8 cellular contexts compared by ENCODE assay signal in genomic region chr2:237691200-237691907, GRCh38.
DNase-seq lines count a peak whose midpoint lies in the region; ATAC-seq and TF ChIP-seq lines count a peak whose summit lies in the region.

No MANE protein-coding gene starts in this region.

- no peak overlapping the region for H2AFZ ChIP-seq in mesenchymal stem cell (ENCODE audit: low read depth, low read length)

- peak overlapping the region in 1 of 2 experiments; percentile 68 for H3K14ac ChIP-seq in mesenchymal stem cell (ENCODE audit: low read length in 2 of 2)

- H2AK5ac ChIP-seq in mesenchymal stem cell (ENCODE audit: low read length, severe bottlenecking): no peak overlapping the region

- POLR2A ChIA-PET in HEK293 (lab: Yijun Ruan, JAX): interaction anchor here (1.8 to 3.2 kb wide), 2 partner anchors 10 to 28 kb away, joined by 4 to 17 read pairs; no protein-coding TSS in a partner anchor

- H4K8ac ChIP-seq in mesenchymal stem cell (ENCODE audit: low read length): peak overlapping the region; percentile 94

- peak overlapping the region in 1 of 2 experiments; percentile 28 for H3K23ac ChIP-seq in mesenchymal stem cell (ENCODE audit: low read length in 2 of 2)

- peak overlapping the region; percentile 82 to 98 for H3K18ac ChIP-seq in mesenchymal stem cell (ENCODE audit: low read depth in 1 of 2, low read length in 2 of 2)

- H3K9me3 ChIP-seq in HEK293 (ENCODE audit: control insufficient read depth, insufficient read depth, low read depth, low read length): no peaks in the 10 kb centered on the region
- no peaks in the 10 kb centered on the region for H3K9me3 ChIP-seq in mesenchymal stem cell (ENCODE audit: control insufficient read depth, low read length)
- H3K9me3 ChIP-seq in upper lobe of left lung: no peaks in the 10 kb centered on the region

- peak overlapping the region; percentile 92 for H3K4me2 ChIP-seq in mesenchymal stem cell (ENCODE audit: low read length, poor library complexity, severe bottlenecking)

- no peak overlapping the region for H2BK5ac ChIP-seq in mesenchymal stem cell (ENCODE audit: low read depth, low read length, poor library complexity, severe bottlenecking)

- H3K9ac ChIP-seq in mesenchymal stem cell (ENCODE audit: low read length): peak overlapping the region; percentile 56

- peak overlapping the region; percentile 87 for H2BK120ac ChIP-seq in mesenchymal stem cell (ENCODE audit: low read depth, low read length)

- H3K4ac ChIP-seq in mesenchymal stem cell (ENCODE audit: low read depth in 1 of 2, low read length in 2 of 2): peak overlapping the region; percentile 8 to 89

- CTCF ChIA-PET in HEK293 (lab: Yijun Ruan, JAX): interaction anchor here (0.6 to 1.3 kb wide), 3 partner anchors 17 to 159 kb away, joined by 3 to 5 read pairs (median 4); no protein-coding TSS in a partner anchor

- peak; percentile 38; the same call in 1 of the 2 replicates for TF ChIP-seq CTCF in HEK293 (tag by site-specific recombination; IDR thresholded peaks at IDR 0.05)
- TF ChIP-seq CTCF in upper lobe of left lung (IDR thresholded peaks at IDR 0.05): peak in 2 of 6 experiments; percentile 4 to 9

- H3K27ac ChIP-seq in HEK293 (ENCODE audit: extremely low read depth, low read depth, low read length) (peak overlapping the region; percentile 44; the same call in 1 of the 2 replicates), caudate nucleus (ENCODE audit: low read depth, low read length) (peak overlapping the region; percentile 88), mesenchymal stem cell (ENCODE audit: low read length, poor library complexity, severe bottlenecking) (no peak overlapping the region), upper lobe of left lung (peak overlapping the region; percentile 95 to 99 (median 98))

- TF ChIP-seq EP300 in upper lobe of left lung (IDR thresholded peaks at IDR 0.05): no peak

- peak; percentile 48 for DNase-seq in NCI-H2227 (lab: John Stamatoyannopoulos, UW; ENCODE audit: unreplicated experiment)
- DNase-seq in caudate nucleus (lab: John Stamatoyannopoulos, UW): peak in 1 of 61 donors; percentile 59
- peak; percentile 57 for DNase-seq in mesenchymal stem cell
- DNase-seq in upper lobe of left lung: peak in 1 of 2 donors; percentile 92
- DNase-seq in glomerular visceral epithelial cell (ENCODE audit: extremely low spot score): no peak
- DNase-seq in cerebellar nuclear complex (lab: John Stamatoyannopoulos, UW): no peak

- under 1% methylated on average over 49 of the region's 70 CpGs for WGBS in mesenchymal stem cell
- WGBS in upper lobe of left lung, 2 donors: 30 to 39% methylated on average over 9 to 22 of the region's 70 CpGs

- H3K4me1 ChIP-seq in HEK293 (ENCODE audit: control insufficient read depth, insufficient read depth, low read length): peaks cover 25% of the 10 kb centered on the region
- peaks cover 39% of the 10 kb centered on the region for H3K4me1 ChIP-seq in mesenchymal stem cell (ENCODE audit: control insufficient read depth, insufficient read depth, low read depth, low read length)
- H3K4me1 ChIP-seq in upper lobe of left lung: peaks cover 69 to 86% (median 81%) of the 10 kb centered on the region in 4 donors

- H3K4me3 ChIP-seq in HEK293 (ENCODE audit: low read depth, low read length) (peak overlapping the region; percentile 75), mesenchymal stem cell (ENCODE audit: insufficient read depth in 1 of 2, low read depth in 1 of 2, low read length in 2 of 2) (peak overlapping the region; percentile 59 to 76), upper lobe of left lung (peak overlapping the region; percentile 73 to 90 (median 84))

- H3K27me3 ChIP-seq in mesenchymal stem cell (ENCODE audit: control insufficient read depth in 1 of 2, insufficient read depth in 1 of 2, low read length in 2 of 2) (no peaks in the 10 kb centered on the region), upper lobe of left lung (no peaks in the 10 kb centered on the region)

- ATAC-seq in GM18498 (IDR thresholded peaks at IDR 0.05; ENCODE audit: unreplicated experiment) (peak; percentile 43), upper lobe of left lung (ENCODE audit: low FRiP score in 2 of 2) (peak in 1 of 2 donors; percentile 1)

- peak overlapping the region; percentile 35 to 51 for H2BK12ac ChIP-seq in mesenchymal stem cell (ENCODE audit: low read length in 2 of 2)

- H3K79me1 ChIP-seq in mesenchymal stem cell (replicated peaks; ENCODE audit: low read length, poor library complexity, severe bottlenecking): peaks cover 17% of the 10 kb centered on the region

- H3K36me3 ChIP-seq in HEK293 (ENCODE audit: control insufficient read depth in 2 of 2, insufficient read depth in 1 of 2, low read length in 2 of 2) (no peaks in the 10 kb centered on the region), mesenchymal stem cell (ENCODE audit: control insufficient read depth in 1 of 2, insufficient read depth in 2 of 2, low read depth in 1 of 2, low read length in 2 of 2) (peaks cover 0 to 7% of the 10 kb centered on the region in 2 experiments), upper lobe of left lung (no peaks in the 10 kb centered on the region)

- H4K91ac ChIP-seq in mesenchymal stem cell (ENCODE audit: low read length): peak overlapping the region; percentile 93

- H2BK15ac ChIP-seq in mesenchymal stem cell (ENCODE audit: low read depth, poor library complexity, severe bottlenecking): peak overlapping the region; percentile 12

- TF ChIP-seq POLR2A in upper lobe of left lung (IDR thresholded peaks at IDR 0.05): peak in 2 of 4 donors; percentile 39 to 54

TF ChIP-seq in HEK293, 187 proteins besides CTCF, POLR2A, EP300 and RAD21 (continues in another document):
- TF ChIP-seq ZNF585B (tag by site-specific recombination; IDR thresholded peaks at IDR 0.05) (no peak), ZBTB10 (tag by site-specific recombination; IDR thresholded peaks at IDR 0.05) (peak; percentile 89), ZNF155 (tag by site-specific recombination; IDR thresholded peaks at IDR 0.05) (no peak), ZNF335 (tag by site-specific recombination; conservative IDR thresholded peaks at IDR 0.05) (peak; percentile 82), ZNF341 (tag by site-specific recombination; IDR thresholded peaks at IDR 0.05; ENCODE audit: low read depth) (peak; percentile 35; the same call in 1 of the 2 replicates), ZBTB17 (tag by site-specific recombination; IDR thresholded peaks at IDR 0.05) (0 out of 2 replicates have a peak, but pooled peaks have one; percentile 24), ZBTB21 (tag by site-specific recombination; IDR thresholded peaks at IDR 0.05) (no peak), BCL11B (tag by site-specific recombination; IDR thresholded peaks at IDR 0.05; ENCODE audit: low read depth) (0 out of 2 replicates have a peak, but pooled peaks have one; percentile 28), ZNF223 (tag by site-specific recombination; IDR thresholded peaks at IDR 0.05) (0 out of 2 replicates have a peak, but pooled peaks have one; percentile 26), ZNF398 (tag by site-specific recombination; IDR thresholded peaks at IDR 0.05) (peak; percentile 66), ZNF350 (tag by site-specific recombination; IDR thresholded peaks at IDR 0.05) (no peak), SP2 (tag by site-specific recombination; IDR thresholded peaks at IDR 0.05) (peak; percentile 50), ZNF449 (tag by site-specific recombination; IDR thresholded peaks at IDR 0.05) (no peak; the same call in 1 of the 2 replicates), ZIC2 (tag by site-specific recombination; IDR thresholded peaks at IDR 0.05) (peak; percentile 77)

Comparison
In these comparisons a context has a peak if more than half of its experiments do, and no peak if none do; other contexts are left out.
1. DNase-seq: peak in NCI-H2227 (single experiment) and mesenchymal stem cell (single experiment); none in glomerular visceral epithelial cell (single experiment) and cerebellar nuclear complex (0 of 2).
2. Peak in every context shown above with its lines, with median percentiles within 50 percentile points of each other: H3K4me3 ChIP-seq.